8 cellular contexts compared by ENCODE assay signal in genomic region chr19:49676136-49676689, GRCh38. TPM values are rescaled to one million over a fixed set of nuclear protein-coding genes. Genes with fewer than 3 reads are reported as not detected.
DNase-seq lines count a peak whose midpoint lies in the region; ATAC-seq and TF ChIP-seq lines count a peak whose summit lies in the region.

No MANE protein-coding gene starts in this region.

- CTCF ChIA-PET in activated CD4-positive, alpha-beta memory T cell treated with anti-CD3 and anti-CD28 coated beads for 36 hours (lab: Charles Lee), result interaction anchor here (0.6 to 5.2 kb wide), 10 partner anchors 12 to 1187 kb away, joined by 3 to 31 read pairs (median 4); partner anchors contain the start of genes BCL2L12, CPT1C, GYS1 and IRF3

- DNase-seq in GM03348 (ENCODE audit: low spot score) (peak; percentile 91), NCI-H2227 (lab: John Stamatoyannopoulos, UW; ENCODE audit: unreplicated experiment) (peak; percentile 88), fibroblast of the conjunctiva (ENCODE audit: low read depth) (peak; percentile 92), nephron progenitor cell (peak; percentile 80)
- DNase-seq in activated CD4-positive, alpha-beta memory T cell treated with anti-CD3 and anti-CD28 coated beads for 36 hours, result no peak

- H3K36me3 Mint-ChIP-seq in activated CD4-positive, alpha-beta memory T cell treated with anti-CD3 and anti-CD28 coated beads for 36 hours, result peaks cover 10% of the 10 kb centered on the region
- H3K36me3 Mint-ChIP-seq in nephron progenitor cell (ENCODE audit: low read depth), result peaks cover 15% of the 10 kb centered on the region

- TF ChIP-seq CTCF in 22Rv1 (IDR thresholded peaks at IDR 0.05) (no peak), nephron progenitor cell (IDR thresholded peaks at IDR 0.05) (no peak)

- peak overlapping the region; percentile 98 for H3K4me3 Mint-ChIP-seq in activated CD4-positive, alpha-beta memory T cell treated with anti-CD3 and anti-CD28 coated beads for 36 hours
- peak overlapping the region; percentile 92 for H3K4me3 Mint-ChIP-seq in nephron progenitor cell

- intact Hi-C loops in activated CD4-positive, alpha-beta memory T cell treated with anti-CD3 and anti-CD28 coated beads for 36 hours (cut with micrococcal nuclease), result loop anchor here (1.0 to 5.0 kb wide), 8 partner anchors 11 to 651 kb away; partner anchors contain the start of genes BCL2L12, IRF3, KCNC3 and RPS11

- H3K27ac Mint-ChIP-seq in activated CD4-positive, alpha-beta memory T cell treated with anti-CD3 and anti-CD28 coated beads for 36 hours, result peak overlapping the region; percentile 96
- H3K27ac Mint-ChIP-seq in nephron progenitor cell, result peak overlapping the region; percentile 100

- ATAC-seq in HG03039 (IDR thresholded peaks at IDR 0.05; ENCODE audit: unreplicated experiment) (peak; percentile 6), HG02763 (IDR thresholded peaks at IDR 0.05; ENCODE audit: unreplicated experiment) (no peak)

- H3K9me3 Mint-ChIP-seq in activated CD4-positive, alpha-beta memory T cell treated with anti-CD3 and anti-CD28 coated beads for 36 hours, result no peaks in the 10 kb centered on the region
- no peaks in the 10 kb centered on the region for H3K9me3 Mint-ChIP-seq in nephron progenitor cell

- no peaks in the 10 kb centered on the region for H3K27me3 Mint-ChIP-seq in activated CD4-positive, alpha-beta memory T cell treated with anti-CD3 and anti-CD28 coated beads for 36 hours
- no peaks in the 10 kb centered on the region for H3K27me3 Mint-ChIP-seq in nephron progenitor cell (ENCODE audit: low read depth, poor library complexity)

- H3K4me1 Mint-ChIP-seq in activated CD4-positive, alpha-beta memory T cell treated with anti-CD3 and anti-CD28 coated beads for 36 hours (ENCODE audit: low read depth), result peaks cover 41% of the 10 kb centered on the region
- H3K4me1 Mint-ChIP-seq in nephron progenitor cell, result peaks cover 42% of the 10 kb centered on the region

- POLR2A ChIA-PET in activated CD4-positive, alpha-beta memory T cell treated with anti-CD3 and anti-CD28 coated beads for 36 hours (lab: Charles Lee), result interaction anchor here (0.6 to 5.6 kb wide), 17 partner anchors 11 to 224 kb away, joined by 3 to 48 read pairs (median 3); partner anchors contain the start of genes ADM5, BCL2L12, CPT1C and IRF3

- peak overlapping the region; percentile 100 for H3K27ac ChIP-seq in 22Rv1

RNA-seq across cellular contexts. Expression of gene PRMT1, which starts 0.9 kb away (rescaled TPM):
- total RNA-seq in activated CD4-positive, alpha-beta memory T cell treated with anti-CD3 and anti-CD28 coated beads for 36 hours, result 100 to 1,000 TPM; 315 to 325 TPM

RNA-seq across cellular contexts. Expression of gene BCL2L12, which starts 10.5 kb away (rescaled TPM):
- 10 to 100 TPM; 87.2 to 89.1 TPM for total RNA-seq in activated CD4-positive, alpha-beta memory T cell treated with anti-CD3 and anti-CD28 coated beads for 36 hours

RNA-seq across cellular contexts. Expression of gene IRF3, which starts 10.6 kb away (rescaled TPM):
- 100 to 1,000 TPM; 143 to 156 TPM for total RNA-seq in activated CD4-positive, alpha-beta memory T cell treated with anti-CD3 and anti-CD28 coated beads for 36 hours

RNA-seq across cellular contexts. Expression of gene ADM5, which starts 13.2 kb away (rescaled TPM):
- 1 to 10 TPM; 2.9 to 3.0 TPM for total RNA-seq in activated CD4-positive, alpha-beta memory T cell treated with anti-CD3 and anti-CD28 coated beads for 36 hours

RNA-seq across cellular contexts. Expression of gene CPT1C, which starts 14.7 kb away (rescaled TPM):
- 1 to 10 TPM; 1.4 to 1.6 TPM for total RNA-seq in activated CD4-positive, alpha-beta memory T cell treated with anti-CD3 and anti-CD28 coated beads for 36 hours
